ENCODE assay signal across 9 cellular contexts in genomic region chr11:47225552-47226137, GRCh38. TPM values are rescaled to one million over a fixed set of nuclear protein-coding genes. Genes with fewer than 3 reads are reported as not detected.
DNase-seq lines count a peak whose midpoint lies in the region; ATAC-seq and TF ChIP-seq lines count a peak whose summit lies in the region.
"Had no signal": no experiment of that assay in that cellular context is flagged by ENCODE, and none has a peak within 500 bp of the region (broad histone marks: within the 10 kb centered on the region; RNA-seq: fewer than 3 reads in every experiment).

No MANE protein-coding gene starts in this region.

- H3K9me3 Mint-ChIP-seq in effector memory CD8-positive, alpha-beta T cell: no peaks in the 10 kb centered on the region

- H3K36me3 Mint-ChIP-seq in effector memory CD8-positive, alpha-beta T cell (ENCODE audit: insufficient read depth): peaks cover 48% of the 10 kb centered on the region

- peaks cover 0 to 11% of the 10 kb centered on the region in 2 donors for H3K36me3 ChIP-seq in gastrocnemius medialis
- peaks cover 18% of the 10 kb centered on the region for H3K36me3 ChIP-seq in right atrium auricular region

- peak overlapping the region; percentile 74 to 78 for H3K27ac Mint-ChIP-seq in effector memory CD8-positive, alpha-beta T cell

- H3K9me3 ChIP-seq in gastrocnemius medialis: no peaks in the 10 kb centered on the region
- H3K9me3 ChIP-seq in right atrium auricular region: no peaks in the 10 kb centered on the region
- H3K9me3 ChIP-seq: thoracic aorta had no signal

- no peak overlapping the region for H3K27ac ChIP-seq in gastrocnemius medialis
- H3K27ac ChIP-seq in right atrium auricular region: no peak overlapping the region
- no peak overlapping the region for H3K27ac ChIP-seq in caudate nucleus (ENCODE audit: low read depth, low read length)
- H3K27ac ChIP-seq: thoracic aorta had no signal

- H3K4me1 ChIP-seq in gastrocnemius medialis: no peaks in the 10 kb centered on the region
- H3K4me1 ChIP-seq in right atrium auricular region: peaks cover 0 to 3% of the 10 kb centered on the region in 2 donors

- peaks cover 3 to 4% of the 10 kb centered on the region in 2 donors for H3K4me1 Mint-ChIP-seq in effector memory CD8-positive, alpha-beta T cell (ENCODE audit: low read depth in 2 of 2)

- intact Hi-C loops in gastrocnemius medialis (cut with DNase I; ENCODE audit: low total_unique reads): no loop called here

- no peak for DNase-seq in effector memory CD8-positive, alpha-beta T cell
- DNase-seq in gastrocnemius medialis (no peak), right atrium auricular region (ENCODE audit: low spot score) (no peak), caudate nucleus (lab: John Stamatoyannopoulos, UW) (no peak)

- no peaks in the 10 kb centered on the region for H3K27me3 Mint-ChIP-seq in effector memory CD8-positive, alpha-beta T cell

- TF ChIP-seq POLR2A in GM18505 (IDR thresholded peaks at IDR 0.05; ENCODE audit: borderline replicate concordance, extremely low read depth, insufficient read depth, insufficient read length) (no peak), gastrocnemius medialis (IDR thresholded peaks at IDR 0.05) (no peak)

- ATAC-seq in GM18517 (IDR thresholded peaks at IDR 0.05; ENCODE audit: unreplicated experiment) (peak; percentile 81), GM21515 (IDR thresholded peaks at IDR 0.05; ENCODE audit: unreplicated experiment) (peak; percentile 90), HG03460 (IDR thresholded peaks at IDR 0.05; ENCODE audit: unreplicated experiment) (peak; percentile 90), GM18505 (IDR thresholded peaks at IDR 0.05; ENCODE audit: unreplicated experiment) (no peak), gastrocnemius medialis (no peak)
- ATAC-seq in effector memory CD8-positive, alpha-beta T cell (replicated peaks): peak; percentile 48

- no peak overlapping the region for H3K4me3 ChIP-seq in gastrocnemius medialis
- no peak overlapping the region for H3K4me3 ChIP-seq in right atrium auricular region
- H3K4me3 ChIP-seq: thoracic aorta had no signal

- TF ChIP-seq CTCF in gastrocnemius medialis (IDR thresholded peaks at IDR 0.05 in 4 of 5, conservative IDR thresholded peaks at IDR 0.05 in 1 of 5): no peak
- no peak for TF ChIP-seq CTCF in right atrium auricular region (IDR thresholded peaks at IDR 0.05)

- no peaks in the 10 kb centered on the region for H3K27me3 ChIP-seq in gastrocnemius medialis
- H3K27me3 ChIP-seq in right atrium auricular region: no peaks in the 10 kb centered on the region

- peak overlapping the region in 1 of 2 donors; percentile 15 for H3K4me3 Mint-ChIP-seq in effector memory CD8-positive, alpha-beta T cell

- in situ Hi-C loops in gastrocnemius medialis (cut with MboI; ENCODE audit: low sequenced_read_pairs in 4 of 4): loop anchor here in 2 of 4 donors (25.0 kb wide), 1 partner anchor 137 kb away; the partner anchor contains the start of gene MYBPC3 (in 2 of the 2)

RNA-seq across cellular contexts. Expression of gene DDB2, which starts 10.9 kb away (rescaled TPM):
- total RNA-seq in gastrocnemius medialis (10 to 100 TPM in 1 of 4 donors, 1 to 10 TPM in 3; 4.7 to 11.5 (median 7.1) TPM), right atrium auricular region (10 to 100 TPM in 1 of 2 donors, 1 to 10 TPM in 1; 8.8 to 12.0 TPM)

RNA-seq across cellular contexts. Expression of gene ACP2, which starts 23.0 kb away (rescaled TPM):
- total RNA-seq in gastrocnemius medialis (10 to 100 TPM; 12.4 to 36.2 (median 27.9) TPM), right atrium auricular region (10 to 100 TPM; 45.2 to 59.4 TPM)

RNA-seq across cellular contexts. Expression of gene NR1H3, which starts 32.2 kb away (rescaled TPM):
- total RNA-seq in gastrocnemius medialis: 10 to 100 TPM in 3 of 4 donors, 1 to 10 TPM in 1; 7.9 to 16.3 (median 12.1) TPM
- total RNA-seq in right atrium auricular region: 10 to 100 TPM; 15.9 to 23.2 TPM

RNA-seq across cellular contexts. Expression of gene PACSIN3, which starts 39.4 kb away (rescaled TPM):
- 100 to 1,000 TPM; 129 to 369 (median 205) TPM for total RNA-seq in gastrocnemius medialis
- total RNA-seq in right atrium auricular region: 100 to 1,000 TPM; 107 to 186 TPM

RNA-seq across cellular contexts. Expression of gene MADD, which starts 44.3 kb away (rescaled TPM):
- total RNA-seq in gastrocnemius medialis: 10 to 100 TPM; 39.4 to 47.9 (median 41.6) TPM
- total RNA-seq in right atrium auricular region: 10 to 100 TPM; 28.2 to 49.8 TPM

Comparison
In these comparisons a context has a peak if more than half of its experiments do, and no peak if none do; other contexts are left out.
1. ATAC-seq: peak in GM18517 (single experiment), GM21515 (single experiment), HG03460 (single experiment) and effector memory CD8-positive, alpha-beta T cell (single experiment); none in GM18505 (single experiment) and gastrocnemius medialis (0 of 2).